In the genomic region with DNA sequence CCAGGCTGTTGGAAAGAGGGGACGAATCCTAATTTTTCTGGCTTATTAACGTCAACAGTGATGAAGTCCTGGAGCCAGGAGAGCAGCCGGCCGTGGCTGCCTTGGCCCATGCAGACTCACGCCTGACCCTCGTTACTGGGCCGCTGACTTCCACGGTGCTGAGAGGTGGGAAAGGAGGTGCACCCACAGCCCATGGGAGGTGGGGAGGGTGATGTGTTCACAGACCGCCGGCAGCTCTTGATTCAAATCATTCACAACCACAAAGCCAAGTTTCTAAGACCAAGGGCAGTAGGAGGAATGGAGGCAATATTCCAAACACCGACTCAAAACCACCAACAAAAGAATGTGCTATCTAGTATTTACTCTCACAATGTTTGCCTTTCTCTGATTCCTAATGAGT, we compare ENCODE assay signal across 15 cellular contexts. TPM values are rescaled to one million over a fixed set of nuclear protein-coding genes. Genes with fewer than 3 reads are reported as not detected.
DNase-seq lines count a peak whose midpoint lies in the region; ATAC-seq and TF ChIP-seq lines count a peak whose summit lies in the region.
"Had no signal": no experiment of that assay in that cellular context is flagged by ENCODE, and none has a peak within 500 bp of the region (broad histone marks: within the 10 kb centered on the region; RNA-seq: fewer than 3 reads in every experiment).

No MANE protein-coding gene starts in this region.

- H3K9me3 Mint-ChIP-seq in osteocyte (ENCODE audit: unreplicated experiment): no peaks in the 10 kb centered on the region
- H3K9me3 Mint-ChIP-seq: naive thymus-derived CD8-positive, alpha-beta T cell had no signal

- intact Hi-C loops in cardiac septum (cut with DNase I) (no loop called here), left ventricle myocardium inferior (cut with micrococcal nuclease) (no loop called here), uterus (cut with DNase I; ENCODE audit: low total_unique reads) (no loop called here)

- no peaks in the 10 kb centered on the region for H3K27me3 Mint-ChIP-seq in osteocyte (ENCODE audit: unreplicated experiment)

- peak overlapping the region; percentile 58 for H3K4me3 Mint-ChIP-seq in osteocyte (ENCODE audit: unreplicated experiment)
- H3K4me3 Mint-ChIP-seq: naive thymus-derived CD8-positive, alpha-beta T cell had no signal

- H3K9me3 ChIP-seq in left ventricle myocardium inferior (replicated peaks) (no peaks in the 10 kb centered on the region), uterus (no peaks in the 10 kb centered on the region)

- peaks cover 96% of the 10 kb centered on the region for H3K4me1 Mint-ChIP-seq in osteocyte (ENCODE audit: unreplicated experiment)

- TF ChIP-seq CTCF in left ventricle myocardium inferior (IDR thresholded peaks at IDR 0.05; ENCODE audit: borderline replicate concordance) (no peak), fibroblast of mammary gland (conservative IDR thresholded peaks at IDR 0.05; ENCODE audit: control insufficient read depth, insufficient read depth, low read depth, low read length) (no peak), osteocyte (IDR thresholded peaks at IDR 0.05) (no peak), uterus (IDR thresholded peaks at IDR 0.05) (no peak)

- H3K27ac ChIP-seq in left ventricle myocardium inferior (replicated peaks) (no peak overlapping the region), uterus (peak overlapping the region; percentile 67 to 84)

- TF ChIP-seq POLR2A in uterus (IDR thresholded peaks at IDR 0.05): no peak

- H3K27me3 ChIP-seq in left ventricle myocardium inferior (ENCODE audit: low read depth): no peaks in the 10 kb centered on the region
- H3K27me3 ChIP-seq in uterus: no peaks in the 10 kb centered on the region

- peaks cover 98% of the 10 kb centered on the region for H3K4me1 ChIP-seq in left ventricle myocardium inferior
- peaks cover 10 to 12% of the 10 kb centered on the region in 2 donors for H3K4me1 ChIP-seq in uterus

- DNase-seq in cardiac septum (ENCODE audit: low spot score) (peak; percentile 57), left ventricle myocardium inferior (no peak), fibroblast of mammary gland (ENCODE audit: low read depth) (peak; percentile 52), osteocyte (ENCODE audit: extremely low spot score, unreplicated experiment) (no peak), uterus (no peak), NCI-H345 (lab: John Stamatoyannopoulos, UW) (no peak), cerebellum (ENCODE audit: low spot score) (no peak)
- DNase-seq: activated naive CD4-positive, alpha-beta T cell treated with Interleukin-2 at 50 U/mL for 16 hours; cerebellar nuclear complex; erythroblast; naive thymus-derived CD8-positive, alpha-beta T cell; NCI-H1417; NCI-H69; substantia nigra had no signal

- H3K4me3 ChIP-seq in left ventricle myocardium inferior (no peak overlapping the region), fibroblast of mammary gland (ENCODE audit: control insufficient read depth, low read depth, low read length) (no peak overlapping the region), uterus (no peak overlapping the region)

- ATAC-seq in GM18870 (IDR thresholded peaks at IDR 0.05; ENCODE audit: unreplicated experiment): no peak
- ATAC-seq: naive thymus-derived CD8-positive, alpha-beta T cell had no signal

- H3K36me3 Mint-ChIP-seq in osteocyte (ENCODE audit: unreplicated experiment): peaks cover 54% of the 10 kb centered on the region
- H3K36me3 Mint-ChIP-seq: naive thymus-derived CD8-positive, alpha-beta T cell had no signal

- H3K36me3 ChIP-seq in left ventricle myocardium inferior (peaks cover 4% of the 10 kb centered on the region), uterus (no peaks in the 10 kb centered on the region)

- peak overlapping the region; percentile 97 for H3K27ac Mint-ChIP-seq in osteocyte (ENCODE audit: unreplicated experiment)
- H3K27ac Mint-ChIP-seq: naive thymus-derived CD8-positive, alpha-beta T cell had no signal

RNA-seq across cellular contexts. Expression of a gene that starts 24.3 kb away (rescaled TPM):
- total RNA-seq in cardiac septum: 165 TPM
- 117 TPM for total RNA-seq in left ventricle myocardium inferior
- total RNA-seq in osteocyte: 2,001 and 2,067 TPM in 2 replicates
- 100 to 1,000 TPM; 157 to 606 (median 284) TPM for total RNA-seq in uterus
- 164 TPM for total RNA-seq in cerebellum
- total RNA-seq: naive thymus-derived CD8-positive, alpha-beta T cell had no signal

RNA-seq across cellular contexts. Expression of a gene that starts 24.4 kb away (rescaled TPM):
- total RNA-seq in cardiac septum (196 TPM), left ventricle myocardium inferior (120 TPM), osteocyte (3,181 and 3,589 TPM in 2 replicates), uterus (100 to 1,000 TPM; 164 to 737 (median 209) TPM), cerebellum (151 TPM)
- total RNA-seq: naive thymus-derived CD8-positive, alpha-beta T cell had no signal

Comparison
In these comparisons a context has a peak if more than half of its experiments do, and no peak if none do; other contexts are left out.
1. DNase-seq: peak in cardiac septum (single experiment) and fibroblast of mammary gland (single experiment); none in left ventricle myocardium inferior (single experiment), osteocyte (single experiment), uterus (0 of 2), NCI-H345 (single experiment) and cerebellum (single experiment).